In the genomic region with DNA sequence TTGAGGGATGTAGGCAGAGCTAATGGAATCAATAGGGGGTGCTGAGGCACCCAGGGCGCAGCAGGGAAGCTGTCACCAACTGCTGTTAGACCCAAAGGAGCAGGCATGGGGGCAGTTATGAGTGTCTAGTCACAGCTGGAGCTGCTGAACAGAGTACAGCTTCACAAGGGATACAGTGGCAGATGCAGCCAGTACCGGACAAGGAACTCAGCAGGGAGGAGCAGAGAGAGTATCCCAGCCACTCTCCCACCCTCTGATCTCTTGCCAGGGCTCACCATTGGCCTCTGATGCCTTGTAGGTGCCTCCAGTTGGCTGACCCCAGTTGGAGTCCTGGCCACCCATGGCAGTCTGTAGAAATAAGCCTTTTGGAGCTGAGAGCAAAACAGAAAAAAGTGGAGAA, we compare ENCODE assay signal across 26 cellular contexts. TPM values are rescaled to one million over a fixed set of nuclear protein-coding genes. Genes with fewer than 3 reads are reported as not detected.
"Had no signal": no experiment of that assay in that cellular context is flagged by ENCODE, and none has a peak within 500 bp of the region (broad histone marks: within the 10 kb centered on the region; RNA-seq: fewer than 3 reads in every experiment).

No MANE protein-coding gene starts in this region.

- H3K27ac ChIP-seq: coronary artery, dorsolateral prefrontal cortex, esophagus muscularis mucosa, foreskin keratinocyte, gastroesophageal sphincter, heart right ventricle, left lung, lower lobe of right lung had no signal

- H3K9me3 Mint-ChIP-seq: mesothelial cell of epicardium, naive B cell had no signal

- H3K36me3 Mint-ChIP-seq: mesothelial cell of epicardium, naive B cell had no signal

- DNase-seq: dermis blood vessel endothelial cell; dorsolateral prefrontal cortex; effector CD4-positive, alpha-beta T cell; effector memory CD4-positive, alpha-beta T cell; foreskin keratinocyte; head of caudate nucleus; heart right ventricle; hippocampal formation; left cardiac atrium; left lung; left ventricle myocardium superior; lower lobe of right lung; mesenchymal stem cell; mucosa of descending colon; naive B cell had no signal

- H3K36me3 ChIP-seq: esophagus muscularis mucosa, gastroesophageal sphincter, heart right ventricle, left lung, lower lobe of right lung had no signal

- H3K4me1 ChIP-seq: esophagus muscularis mucosa, gastroesophageal sphincter, heart right ventricle, left lung, lower lobe of right lung had no signal

- H3K4me1 Mint-ChIP-seq: mesothelial cell of epicardium, naive B cell had no signal

- H3K4me3 Mint-ChIP-seq: mesothelial cell of epicardium, naive B cell had no signal

- FAIRE-seq: endothelial cell of umbilical vein, frontal cortex, islet of Langerhans, keratinocyte had no signal

- H3K27ac Mint-ChIP-seq: mesothelial cell of epicardium, naive B cell had no signal

- H3K27me3 ChIP-seq: esophagus muscularis mucosa, foreskin keratinocyte, gastroesophageal sphincter, heart right ventricle, left lung had no signal

- H3K9me3 ChIP-seq: esophagus muscularis mucosa, gastroesophageal sphincter, heart right ventricle, left lung, lower lobe of right lung, mucosa of descending colon had no signal

- H3K4me3 ChIP-seq: coronary artery, dorsolateral prefrontal cortex, esophagus muscularis mucosa, gastroesophageal sphincter, heart right ventricle, left lung, lower lobe of right lung, mucosa of descending colon had no signal

RNA-seq across cellular contexts. Expression of gene HSPB3, which starts 42.6 kb away (rescaled TPM):
- total RNA-seq: dermis blood vessel endothelial cell, endothelial cell of umbilical vein, epithelial cell of proximal tubule, foreskin keratinocyte, lower lobe of right lung, lung microvascular endothelial cell, mesenteric fat pad, mesothelial cell of epicardium had no signal
